ENCODE assay signal across 8 cellular contexts in the genomic region with DNA sequence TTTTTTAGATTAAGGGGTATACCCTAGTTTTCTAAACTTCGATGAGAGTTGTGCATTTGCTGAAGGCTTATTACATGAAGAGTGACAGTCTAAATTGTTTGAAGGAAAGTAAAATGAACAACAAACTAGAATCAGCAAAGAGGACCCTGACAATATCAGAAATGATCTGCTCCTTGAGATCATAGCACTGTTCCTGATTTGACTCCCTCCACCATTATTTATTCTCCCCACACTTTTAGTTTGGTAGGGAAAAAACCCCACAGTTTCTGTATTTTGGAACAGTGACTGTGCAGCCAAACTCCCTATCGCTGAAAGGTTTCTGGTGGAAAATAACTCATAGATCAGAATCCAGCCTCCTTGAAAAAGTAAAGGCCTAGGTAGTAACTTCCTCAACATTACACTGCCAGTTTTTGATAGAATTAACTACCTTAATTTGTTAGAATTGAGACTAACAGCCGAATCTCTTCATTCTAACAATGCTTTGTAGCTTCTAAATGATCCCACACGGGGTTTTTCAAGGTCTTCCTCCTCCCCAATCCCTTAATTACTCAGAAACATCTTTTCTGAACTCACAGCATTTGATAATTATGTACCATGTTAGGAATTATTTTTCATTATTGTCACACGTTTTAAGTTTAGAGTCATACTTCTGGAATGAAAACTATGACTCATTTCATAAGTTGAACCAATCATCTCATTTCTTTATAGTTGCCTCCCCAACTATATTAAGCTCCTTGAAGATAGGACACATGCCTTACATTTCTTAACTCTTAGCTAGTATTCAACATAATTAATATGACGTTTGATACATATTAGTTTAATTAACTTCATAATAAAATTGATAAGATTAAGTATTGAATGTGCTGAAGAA. TPM values are rescaled to one million over a fixed set of nuclear protein-coding genes. Genes with fewer than 3 reads are reported as not detected.
A peak's percentile ranks its signal among the peaks of the same experiment; 100 is the strongest.
DNase-seq lines count a peak whose midpoint lies in the region; ATAC-seq, FAIRE-seq and TF ChIP-seq lines count a peak whose summit lies in the region.

No MANE protein-coding gene starts in this region.

- RAD21 ChIA-PET in HCT116 (lab: Charles Lee; ENCODE audit: low non-redundant PET in 1 of 2, low total read pairs in 2 of 2, uncharacterized antibody in 2 of 2, unreplicated experiment in 2 of 2), result no interaction called here

- CTCF ChIA-PET in A549 (lab: Yijun Ruan, JAX) (interaction anchor here (1.5 kb wide), 1 partner anchor 205 kb away, joined by 4 read pairs; no protein-coding TSS in a partner anchor), HCT116 (lab: Charles Lee) (interaction anchor here (1.0 to 1.1 kb wide), 3 partner anchors 9 to 415 kb away, joined by 3 to 5 read pairs (median 4); no protein-coding TSS in a partner anchor), HepG2 (lab: Yijun Ruan, JAX; ENCODE audit: low intra/inter-chr PET ratio, low total read pairs) (no interaction called here)

- H3K36me3 ChIP-seq in HCT116 (ENCODE audit: control insufficient read depth in 1 of 2, insufficient read depth in 2 of 2, low read length in 2 of 2) (peaks cover 22 to 36% of the 10 kb centered on the region in 2 experiments; a peak in 3 of 4 replicates), adrenal gland (replicated peaks in 1 of 2) (peaks cover 0 to 26% of the 10 kb centered on the region in 2 donors), HepG2 (replicated peaks in 1 of 2; ENCODE audit: control insufficient read depth in 1 of 2, insufficient read depth in 2 of 2, low read length in 2 of 2) (peaks cover 4 to 24% of the 10 kb centered on the region in 2 experiments; a peak in 4 of 5 replicates)

- H3K9ac ChIP-seq in HCT116 (ENCODE audit: low read length) (peak overlapping the region; percentile 60), HepG2 (ENCODE audit: insufficient read depth, low read depth, low read length) (no peak overlapping the region)

- in situ Hi-C loops in HepG2 (cut with HindIII; ENCODE audit: extremely low pct_ligation_motif_present, low pct_unique_long_range_greater_than_20kb), result no loop called here

- TF ChIP-seq RAD21 in A549 (conservative IDR thresholded peaks at IDR 0.05 in 1 of 2, IDR thresholded peaks at IDR 0.05 in 1 of 2), result no peak
- TF ChIP-seq RAD21 in HCT116 (IDR thresholded peaks at IDR 0.05; ENCODE audit: low read depth), result no peak
- TF ChIP-seq RAD21 in HepG2 (CRISPR knock-in tag; IDR thresholded peaks at IDR 0.05), result no peak

- H2AFZ ChIP-seq in HCT116 (ENCODE audit: low read depth, low read length, poor library complexity, severe bottlenecking), result no peak overlapping the region
- H2AFZ ChIP-seq in HepG2 (ENCODE audit: low read length), result no peak overlapping the region

- H3K4me1 ChIP-seq in A549 (peaks cover 42% of the 10 kb centered on the region), HCT116 (ENCODE audit: control insufficient read depth in 1 of 2, insufficient read depth in 2 of 2, low read length in 2 of 2) (peaks cover 42 to 51% of the 10 kb centered on the region in 2 experiments), adrenal gland (replicated peaks in 1 of 2) (peaks cover 20 to 40% of the 10 kb centered on the region in 2 donors), HepG2 (ENCODE audit: insufficient read depth, low read length) (peaks cover 50% of the 10 kb centered on the region)

- BruUV-seq in HCT116 (replicated peaks; lab: Mats Ljungman, UMichigan) (no TSS peak), HepG2 (replicated peaks; lab: Mats Ljungman, UMichigan) (no TSS peak)

- FAIRE-seq in A549 (lab: Jason Lieb, UNC) (no peak), HepG2 (lab: Jason Lieb, UNC) (no peak)

- H3K9me2 ChIP-seq in HCT116 (ENCODE audit: insufficient read depth), result no peaks in the 10 kb centered on the region

- H3K9me3 ChIP-seq in A549 (no peaks in the 10 kb centered on the region), HCT116 (ENCODE audit: control insufficient read depth in 1 of 2, insufficient read depth in 1 of 2, low read depth in 1 of 2, low read length in 2 of 2) (no peaks in the 10 kb centered on the region), adrenal gland (replicated peaks in 1 of 3) (no peaks in the 10 kb centered on the region), HepG2 (ENCODE audit: low read length) (no peaks in the 10 kb centered on the region)

- no peaks in the 10 kb centered on the region for H3K27me3 ChIP-seq in HCT116 (ENCODE audit: insufficient read depth, low read length)
- no peaks in the 10 kb centered on the region for H3K27me3 ChIP-seq in adrenal gland
- no peaks in the 10 kb centered on the region; a peak in 2 of 5 replicates for H3K27me3 ChIP-seq in HepG2 (ENCODE audit: control insufficient read depth in 1 of 2, insufficient read depth in 2 of 2, low read length in 2 of 2)

- WGBS in A549 (ENCODE audit: missing lambda C conversion rate), result 20% methylated on average over 6 of the region's 6 CpGs
- 24 to 38% (median 33%) methylated on average over 6 of the region's 6 CpGs for WGBS in adrenal gland, 4 donors
- WGBS in HepG2 (ENCODE audit: low lambda C conversion rate), result 77% methylated on average over 6 of the region's 6 CpGs

- peak overlapping the region; percentile 7; the same call in 1 of the 3 replicates for H3K4me3 ChIP-seq in A549
- H3K4me3 ChIP-seq in HCT116 (replicated peaks in 1 of 2; ENCODE audit: low read depth in 1 of 2, low read length in 2 of 2), result peak overlapping the region in 1 of 2 experiments; percentile 40; a peak in 2 of 4 replicates
- H3K4me3 ChIP-seq in adrenal gland, result peak overlapping the region in 1 of 4 donors; percentile 66
- H3K4me3 ChIP-seq in HepG2 (replicated peaks in 1 of 3; ENCODE audit: insufficient read depth in 1 of 3, low read depth in 2 of 3, low read length in 3 of 3), result no peak overlapping the region

- H3K79me2 ChIP-seq in HCT116 (ENCODE audit: insufficient read depth, low read length) (peaks cover 75% of the 10 kb centered on the region), HepG2 (ENCODE audit: insufficient read depth, low read length) (peaks cover 70% of the 10 kb centered on the region)

- intact Hi-C loops in HCT116 (cut with micrococcal nuclease) (no loop called here), adrenal gland (cut with DNase I) (no loop called here), HepG2 (cut with micrococcal nuclease; ENCODE audit: unreplicated experiment) (no loop called here)

- TF ChIP-seq CTCF in A549 (IDR thresholded peaks at IDR 0.05) (no peak), HCT116 (IDR thresholded peaks at IDR 0.05 in 2 of 3, conservative IDR thresholded peaks at IDR 0.05 in 1 of 3; ENCODE audit: borderline replicate concordance in 1 of 3, insufficient read depth in 1 of 3, low read depth in 2 of 3, low read length in 2 of 3) (no peak), adrenal gland (IDR thresholded peaks at IDR 0.05) (no peak), HepG2 (CRISPR knock-in tag; IDR thresholded peaks at IDR 0.05) (no peak)

- TF ChIP-seq POLR2A in A549 (IDR thresholded peaks at IDR 0.05; ENCODE audit: low read length) (no peak), HCT116 (IDR thresholded peaks at IDR 0.05; ENCODE audit: borderline replicate concordance, extremely low read depth, insufficient read depth, insufficient read length) (no peak), adrenal gland (IDR thresholded peaks at IDR 0.05) (no peak), HepG2 (IDR thresholded peaks at IDR 0.05; ENCODE audit: insufficient read depth in 1 of 2, low read depth in 2 of 2, low read length in 2 of 2) (no peak)

- TF ChIP-seq EP300 in A549 (IDR thresholded peaks at IDR 0.05) (no peak), HepG2 (IDR thresholded peaks at IDR 0.05; ENCODE audit: low read depth in 2 of 2, low read length in 2 of 2) (no peak), HepG2 (CRISPR knock-in tag; IDR thresholded peaks at IDR 0.05; ENCODE audit: borderline replicate concordance) (no peak)

- POLR2A ChIA-PET in A549 (lab: Yijun Ruan, JAX) (interaction anchor here (2.0 kb wide), 1 partner anchor 11 kb away, joined by 14 read pairs; a partner anchor contains a TSS), HCT116 (lab: Charles Lee) (interaction anchor here (0.8 to 3.4 kb wide), 4 partner anchors 10 to 415 kb away, joined by 3 to 20 read pairs (median 4); a partner anchor contains a TSS), HepG2 (lab: Yijun Ruan, JAX) (interaction anchor here (0.7 kb wide), 1 partner anchor 94 kb away, joined by 3 read pairs; no protein-coding TSS in a partner anchor)

- H4K20me1 ChIP-seq in HCT116 (ENCODE audit: insufficient read depth) (peaks cover 7% of the 10 kb centered on the region; the same call in 1 of the 2 replicates), HepG2 (ENCODE audit: insufficient read depth, low read length) (peaks cover 13% of the 10 kb centered on the region; the same call in 1 of the 2 replicates)

- ATAC-seq in A549, result no peak
- no peak for ATAC-seq in HCT116
- ATAC-seq in HepG2, result no peak
- no peak for ATAC-seq in HG03108 (IDR thresholded peaks at IDR 0.05; ENCODE audit: unreplicated experiment)
- ATAC-seq in HG02610 (IDR thresholded peaks at IDR 0.05; ENCODE audit: unreplicated experiment), result no peak

- H3K4me2 ChIP-seq in A549 (peak overlapping the region; percentile 91), HCT116 (ENCODE audit: low read length) (peak overlapping the region; percentile 71), HepG2 (ENCODE audit: low read depth, low read length) (peak overlapping the region; percentile 14)

- H3K27ac ChIP-seq in A549 (peak overlapping the region; percentile 3 to 27; a peak in 4 of 6 replicates), HCT116 (ENCODE audit: low read depth, low read length) (peak overlapping the region; percentile 90; the same call in 1 of the 2 replicates), adrenal gland (peak overlapping the region; percentile 19 to 83 (median 57)), HepG2 (ENCODE audit: extremely low read length, insufficient read depth, low read length) (no peak overlapping the region)

- DNase-seq in A549 (ENCODE audit: low read depth in 1 of 2, low spot score in 1 of 2), result no peak
- no peak for DNase-seq in HCT116 (ENCODE audit: low read depth, low spot score)
- no peak for DNase-seq in adrenal gland
- DNase-seq in HepG2 (ENCODE audit: low spot score), result no peak
- no peak for DNase-seq in NCI-H2227 (lab: John Stamatoyannopoulos, UW; ENCODE audit: unreplicated experiment)
- no peak for DNase-seq in NCI-H2029 (lab: John Stamatoyannopoulos, UW)

RNA-seq across cellular contexts. Expression of a gene that starts 2.9 kb away (rescaled TPM):
- polyA plus RNA-seq in A549 (2011; rRNA removed), result 446 and 510 TPM in 2 replicates
- 183 and 195 TPM in 2 replicates for polyA plus RNA-seq in A549 (2012; cell fraction: cytosol; rRNA removed)
- 75.7 and 105 TPM in 2 replicates for polyA plus RNA-seq in A549 (2012; cell fraction: nucleus; rRNA removed)
- polyA plus RNA-seq in A549 (2017; fragmentation: RNase III; extraction: RNeasy Plus Mini Kit Qiagen cat#74134 plus additional on column Dnase treatment), result 514 to 544 TPM (median 539 TPM) in 3 replicates
- 165 and 202 TPM in 2 replicates for polyA minus RNA-seq in A549 (2011; rRNA and poly(A)+ RNA removed)
- 314 TPM for total RNA-seq in HCT116 (2021; ENCODE audit: unreplicated experiment)
- 288 and 353 TPM in 2 replicates for polyA plus RNA-seq in HCT116 (2012)
- total RNA-seq in adrenal gland, result 100 to 1,000 TPM; 191 to 436 (median 251) TPM
- polyA plus RNA-seq in adrenal gland, result 100 to 1,000 TPM; 217 to 419 (median 226) TPM
- 277 and 357 TPM in 2 replicates for total RNA-seq in HepG2 (2016; rRNA removed; fragmentation: Illumina TruSeq; extraction: Trizol)
- total RNA-seq in HepG2 (2016; cell fraction: cytosol; rRNA removed; fragmentation: Illumina TruSeq; extraction: Trizol; ENCODE audit: low read depth), result 95.1 and 97.4 TPM in 2 replicates
- total RNA-seq in HepG2 (2016; cell fraction: insoluble cytoplasmic fraction; rRNA removed; fragmentation: Illumina TruSeq; extraction: Trizol), result 277 and 377 TPM in 2 replicates
- total RNA-seq in HepG2 (2016; cell fraction: membrane; rRNA removed; fragmentation: Illumina TruSeq; extraction: Trizol), result 78.5 and 96.6 TPM in 2 replicates
- total RNA-seq in HepG2 (2016; cell fraction: nucleus; rRNA removed; fragmentation: Illumina TruSeq; extraction: Trizol), result 143 and 145 TPM in 2 replicates
- polyA plus RNA-seq in HepG2 (2011; rRNA removed), result 243 and 261 TPM in 2 replicates
- polyA plus RNA-seq in HepG2 (2011; cell fraction: cytosol; rRNA removed), result 156 and 261 TPM in 2 replicates
- 65.4 and 82.9 TPM in 2 replicates for polyA plus RNA-seq in HepG2 (2011; cell fraction: nucleus; rRNA removed)
- 263 and 319 TPM in 2 replicates for polyA plus RNA-seq in HepG2 (2012)
- 53.2 and 57.8 TPM in 2 replicates for polyA plus RNA-seq in HepG2 (2016; cell fraction: cytosol; fragmentation: Illumina TruSeq; extraction: Trizol; ENCODE audit: low read depth)
- 305 and 333 TPM in 2 replicates for polyA plus RNA-seq in HepG2 (2016; cell fraction: insoluble cytoplasmic fraction; fragmentation: Illumina TruSeq; extraction: Trizol; ENCODE audit: low read depth)
- polyA plus RNA-seq in HepG2 (2016; cell fraction: membrane; fragmentation: Illumina TruSeq; extraction: Trizol; ENCODE audit: low read depth), result 53.7 and 63.8 TPM in 2 replicates
- polyA plus RNA-seq in HepG2 (2016; cell fraction: nucleus; fragmentation: Illumina TruSeq; extraction: Trizol; ENCODE audit: insufficient read depth, low read depth), result 156 and 160 TPM in 2 replicates
- 91.9 and 99.7 TPM in 2 replicates for polyA minus RNA-seq in HepG2 (2011; rRNA and poly(A)+ RNA removed; ENCODE audit: low replicate concordance)
- 172 and 198 TPM in 2 replicates for polyA minus RNA-seq in HepG2 (2011; cell fraction: cytosol; rRNA and poly(A)+ RNA removed)
- polyA minus RNA-seq in HepG2 (2011; cell fraction: nucleus; rRNA and poly(A)+ RNA removed), result 130 and 202 TPM in 2 replicates

RNA-seq across cellular contexts. Expression of a gene that starts 11.5 kb away (rescaled TPM):
- polyA plus RNA-seq in A549 (2011; rRNA removed), result 484 and 498 TPM in 2 replicates
- 333 and 358 TPM in 2 replicates for polyA plus RNA-seq in A549 (2012; cell fraction: cytosol; rRNA removed)
- 118 and 127 TPM in 2 replicates for polyA plus RNA-seq in A549 (2012; cell fraction: nucleus; rRNA removed)
- polyA plus RNA-seq in A549 (2017; fragmentation: RNase III; extraction: RNeasy Plus Mini Kit Qiagen cat#74134 plus additional on column Dnase treatment), result 419 to 437 TPM (median 426 TPM) in 3 replicates
- polyA minus RNA-seq in A549 (2011; rRNA and poly(A)+ RNA removed), result 129 and 132 TPM in 2 replicates
- total RNA-seq in HCT116 (2021; ENCODE audit: unreplicated experiment), result 403 TPM
- 450 and 510 TPM in 2 replicates for polyA plus RNA-seq in HCT116 (2012)
- total RNA-seq in adrenal gland, result 100 to 1,000 TPM; 259 to 580 (median 376) TPM
- polyA plus RNA-seq in adrenal gland, result 100 to 1,000 TPM; 396 to 810 (median 786) TPM
- total RNA-seq in HepG2 (2016; rRNA removed; fragmentation: Illumina TruSeq; extraction: Trizol), result 340 and 475 TPM in 2 replicates
- 118 and 121 TPM in 2 replicates for total RNA-seq in HepG2 (2016; cell fraction: cytosol; rRNA removed; fragmentation: Illumina TruSeq; extraction: Trizol; ENCODE audit: low read depth)
- 344 and 488 TPM in 2 replicates for total RNA-seq in HepG2 (2016; cell fraction: insoluble cytoplasmic fraction; rRNA removed; fragmentation: Illumina TruSeq; extraction: Trizol)
- 130 and 135 TPM in 2 replicates for total RNA-seq in HepG2 (2016; cell fraction: membrane; rRNA removed; fragmentation: Illumina TruSeq; extraction: Trizol)
- 113 and 117 TPM in 2 replicates for total RNA-seq in HepG2 (2016; cell fraction: nucleus; rRNA removed; fragmentation: Illumina TruSeq; extraction: Trizol)
- polyA plus RNA-seq in HepG2 (2011; rRNA removed), result 238 and 265 TPM in 2 replicates
- polyA plus RNA-seq in HepG2 (2011; cell fraction: cytosol; rRNA removed), result 202 and 250 TPM in 2 replicates
- polyA plus RNA-seq in HepG2 (2011; cell fraction: nucleus; rRNA removed), result 45.6 and 55.4 TPM in 2 replicates
- 212 and 213 TPM in 2 replicates for polyA plus RNA-seq in HepG2 (2012)
- polyA plus RNA-seq in HepG2 (2016; cell fraction: cytosol; fragmentation: Illumina TruSeq; extraction: Trizol; ENCODE audit: low read depth), result 96.0 and 108 TPM in 2 replicates
- polyA plus RNA-seq in HepG2 (2016; cell fraction: insoluble cytoplasmic fraction; fragmentation: Illumina TruSeq; extraction: Trizol; ENCODE audit: low read depth), result 470 and 496 TPM in 2 replicates
- 102 and 106 TPM in 2 replicates for polyA plus RNA-seq in HepG2 (2016; cell fraction: membrane; fragmentation: Illumina TruSeq; extraction: Trizol; ENCODE audit: low read depth)
- polyA plus RNA-seq in HepG2 (2016; cell fraction: nucleus; fragmentation: Illumina TruSeq; extraction: Trizol; ENCODE audit: insufficient read depth, low read depth), result 168 and 175 TPM in 2 replicates
- 114 and 173 TPM in 2 replicates for polyA minus RNA-seq in HepG2 (2011; rRNA and poly(A)+ RNA removed; ENCODE audit: low replicate concordance)
- 94.2 and 95.6 TPM in 2 replicates for polyA minus RNA-seq in HepG2 (2011; cell fraction: cytosol; rRNA and poly(A)+ RNA removed)
- 30.6 and 55.3 TPM in 2 replicates for polyA minus RNA-seq in HepG2 (2011; cell fraction: nucleus; rRNA and poly(A)+ RNA removed)

RNA-seq across cellular contexts. Expression of a gene that starts 30.7 kb away (rescaled TPM):
- polyA plus RNA-seq in A549 (2011; rRNA removed) (0.30 and 0.36 TPM in 2 replicates), A549 (2017; fragmentation: RNase III; extraction: RNeasy Plus Mini Kit Qiagen cat#74134 plus additional on column Dnase treatment) (0.18 to 0.34 TPM (median 0.33 TPM) in 3 replicates), adrenal gland (10 to 100 TPM in 1 of 3 donors, 1 to 10 TPM in 2; 3.8 to 20.0 (median 5.9) TPM), HepG2 (2011; rRNA removed) (0.98 and 1.6 TPM in 2 replicates)
- polyA plus RNA-seq in A549 (2012; cell fraction: cytosol; rRNA removed), result 0.08 and 0.16 TPM in 2 replicates
- 0.10 and 0.53 TPM in 2 replicates for polyA plus RNA-seq in A549 (2012; cell fraction: nucleus; rRNA removed)
- polyA minus RNA-seq in A549 (2011; rRNA and poly(A)+ RNA removed), result 0.25 and 0.29 TPM in 2 replicates
- total RNA-seq in HCT116 (2021; ENCODE audit: unreplicated experiment) (0.52 TPM), adrenal gland (1 to 10 TPM; 1.3 to 3.3 (median 2.5) TPM), HepG2 (2016; rRNA removed; fragmentation: Illumina TruSeq; extraction: Trizol) (0.46 and 1.0 TPM in 2 replicates)
- polyA plus RNA-seq in HCT116 (2012), result 0.22 and 0.27 TPM in 2 replicates
- 0.35 and 1.3 TPM in 2 replicates for total RNA-seq in HepG2 (2016; cell fraction: cytosol; rRNA removed; fragmentation: Illumina TruSeq; extraction: Trizol; ENCODE audit: low read depth)
- 0.97 and 0.98 TPM in 2 replicates for total RNA-seq in HepG2 (2016; cell fraction: insoluble cytoplasmic fraction; rRNA removed; fragmentation: Illumina TruSeq; extraction: Trizol)
- 0.49 and 0.76 TPM in 2 replicates for total RNA-seq in HepG2 (2016; cell fraction: membrane; rRNA removed; fragmentation: Illumina TruSeq; extraction: Trizol)
- 0.47 and 1.3 TPM in 2 replicates for total RNA-seq in HepG2 (2016; cell fraction: nucleus; rRNA removed; fragmentation: Illumina TruSeq; extraction: Trizol)
- polyA plus RNA-seq in HepG2 (2011; cell fraction: cytosol; rRNA removed), result 1.0 and 1.4 TPM in 2 replicates
- polyA plus RNA-seq in HepG2 (2011; cell fraction: nucleus; rRNA removed), result 3.6 and 4.1 TPM in 2 replicates
- 2.6 and 3.3 TPM in 2 replicates for polyA plus RNA-seq in HepG2 (2012)
- polyA plus RNA-seq in HepG2 (2016; cell fraction: cytosol; fragmentation: Illumina TruSeq; extraction: Trizol; ENCODE audit: low read depth), result 0.16 and 0.17 TPM in 2 replicates
- polyA plus RNA-seq in HepG2 (2016; cell fraction: insoluble cytoplasmic fraction; fragmentation: Illumina TruSeq; extraction: Trizol; ENCODE audit: low read depth), result 0.60 and 0.63 TPM in 2 replicates
- polyA plus RNA-seq in HepG2 (2016; cell fraction: membrane; fragmentation: Illumina TruSeq; extraction: Trizol; ENCODE audit: low read depth), result 0.25 and 0.37 TPM in 2 replicates
- 1.1 and 1.2 TPM in 2 replicates for polyA plus RNA-seq in HepG2 (2016; cell fraction: nucleus; fragmentation: Illumina TruSeq; extraction: Trizol; ENCODE audit: insufficient read depth, low read depth)
- polyA minus RNA-seq in HepG2 (2011; rRNA and poly(A)+ RNA removed; ENCODE audit: low replicate concordance), result 0.75 and 0.82 TPM in 2 replicates
- polyA minus RNA-seq in HepG2 (2011; cell fraction: cytosol; rRNA and poly(A)+ RNA removed), result 0.89 and 0.97 TPM in 2 replicates
- polyA minus RNA-seq in HepG2 (2011; cell fraction: nucleus; rRNA and poly(A)+ RNA removed), result 2.8 and 4.2 TPM in 2 replicates

Comparison
In these comparisons a context has a peak if more than half of its experiments do, and no peak if none do; other contexts are left out.
1. H3K4me2 ChIP-seq: peak in every context shown above with its lines; median percentile 91 in A549; 71 in HCT116; 14 in HepG2.